11 cellular contexts compared by ENCODE assay signal in genomic region chr12:53200107-53200457, GRCh38. TPM values are rescaled to one million over a fixed set of nuclear protein-coding genes. Genes with fewer than 3 reads are reported as not detected.
DNase-seq lines count a peak whose midpoint lies in the region; ATAC-seq and TF ChIP-seq lines count a peak whose summit lies in the region.
"Had no signal": no experiment of that assay in that cellular context is flagged by ENCODE, and none has a peak within 500 bp of the region (broad histone marks: within the 10 kb centered on the region; RNA-seq: fewer than 3 reads in every experiment).

No MANE protein-coding gene starts in this region.

- H4K20me1 ChIP-seq in BLaER1 treated with 17β-estradiol and CSF1 and Interleukin-3, amounts not matched to agents 10 nM and 100 nM, result peaks cover 0 to 28% (median 0%) of the 10 kb centered on the region in 11 experiments; a peak in 5 of 22 replicates

- H3K4me2 ChIP-seq in BLaER1 treated with 17β-estradiol and CSF1 and Interleukin-3, amounts not matched to agents 10 nM and 100 nM, result peak overlapping the region; percentile 78 to 99 (median 89)

- H3K27me3 ChIP-seq in BLaER1 treated with 17β-estradiol and CSF1 and Interleukin-3, amounts not matched to agents 10 nM and 100 nM, result no peaks in the 10 kb centered on the region
- H3K27me3 ChIP-seq in foreskin keratinocyte, result peaks cover 10% of the 10 kb centered on the region

- peaks cover 64% of the 10 kb centered on the region for H3K4me1 Mint-ChIP-seq in activated CD8-positive, alpha-beta T cell treated with anti-CD3 and anti-CD28 coated beads for 36 hours (ENCODE audit: low read depth)

- intact Hi-C loops in activated CD8-positive, alpha-beta T cell treated with anti-CD3 and anti-CD28 coated beads for 36 hours (cut with micrococcal nuclease), result no loop called here

- H3K4me1 ChIP-seq in BLaER1 treated with 17β-estradiol and CSF1 and Interleukin-3, amounts not matched to agents 10 nM and 100 nM, result peaks cover 61 to 82% (median 72%) of the 10 kb centered on the region in 10 experiments
- no peaks in the 10 kb centered on the region for H3K4me1 ChIP-seq in foreskin keratinocyte

- TF ChIP-seq CTCF in activated CD8-positive, alpha-beta T cell treated with anti-CD3 and anti-CD28 coated beads for 36 hours (IDR thresholded peaks at IDR 0.05), result no peak
- no peak for TF ChIP-seq CTCF in foreskin keratinocyte (conservative IDR thresholded peaks at IDR 0.05)

- H3K36me3 Mint-ChIP-seq in activated CD8-positive, alpha-beta T cell treated with anti-CD3 and anti-CD28 coated beads for 36 hours (ENCODE audit: low read depth), result peaks cover 62% of the 10 kb centered on the region

- peak overlapping the region in 5 of 11 experiments; percentile 19 to 47 (median 47); a peak in 8 of 22 replicates for H3K9ac ChIP-seq in BLaER1 treated with 17β-estradiol and CSF1 and Interleukin-3, amounts not matched to agents 10 nM and 100 nM

- H3K27ac ChIP-seq in BLaER1 treated with 17β-estradiol and CSF1 and Interleukin-3, amounts not matched to agents 10 nM and 100 nM, result peak overlapping the region in 9 of 11 experiments; percentile 26 to 69 (median 61); a peak in 18 of 22 replicates
- no peak overlapping the region for H3K27ac ChIP-seq in foreskin keratinocyte

- no peaks in the 10 kb centered on the region for H3K9me3 Mint-ChIP-seq in activated CD8-positive, alpha-beta T cell treated with anti-CD3 and anti-CD28 coated beads for 36 hours

- H3K27me3 Mint-ChIP-seq in activated CD8-positive, alpha-beta T cell treated with anti-CD3 and anti-CD28 coated beads for 36 hours, result no peaks in the 10 kb centered on the region

- peak overlapping the region; percentile 83 for H3K27ac Mint-ChIP-seq in activated CD8-positive, alpha-beta T cell treated with anti-CD3 and anti-CD28 coated beads for 36 hours

- POLR2A ChIA-PET in activated CD8-positive, alpha-beta T cell treated with anti-CD3 and anti-CD28 coated beads for 36 hours (lab: Charles Lee), result interaction anchor here (0.7 to 9.4 kb wide), 7 partner anchors 9 to 68 kb away, joined by 3 to 91 read pairs (median 8); partner anchors contain the start of genes CSAD, ESPL1 and ZNF740

- H3K4me3 Mint-ChIP-seq in activated CD8-positive, alpha-beta T cell treated with anti-CD3 and anti-CD28 coated beads for 36 hours, result peak overlapping the region; percentile 43

- CTCF ChIA-PET in activated CD8-positive, alpha-beta T cell treated with anti-CD3 and anti-CD28 coated beads for 36 hours (lab: Charles Lee), result interaction anchor here (1.0 to 4.6 kb wide), 10 partner anchors 10 to 136 kb away, joined by 3 to 60 read pairs (median 4); partner anchors contain the start of genes CSAD, ESPL1, SPRYD3 and ZNF740

- peak overlapping the region in 7 of 10 experiments; percentile 4 to 40 (median 24); a peak in 7 of 20 replicates for H3K4me3 ChIP-seq in BLaER1 treated with 17β-estradiol and CSF1 and Interleukin-3, amounts not matched to agents 10 nM and 100 nM

- ATAC-seq in GM18867 (IDR thresholded peaks at IDR 0.05; ENCODE audit: unreplicated experiment) (peak; percentile 17), HG02885 (IDR thresholded peaks at IDR 0.05; ENCODE audit: poor library complexity, unreplicated experiment) (peak; percentile 17), foreskin keratinocyte (no peak), esophagus mucosa (no peak)
- ATAC-seq in activated CD8-positive, alpha-beta T cell treated with anti-CD3 and anti-CD28 coated beads for 36 hours, result no peak

- no peaks in the 10 kb centered on the region for H3K9me3 ChIP-seq in BLaER1 treated with 17β-estradiol and CSF1 and Interleukin-3, amounts not matched to agents 10 nM and 100 nM (replicated peaks in 1 of 11)

- H3K36me3 ChIP-seq in BLaER1 treated with 17β-estradiol and CSF1 and Interleukin-3, amounts not matched to agents 10 nM and 100 nM, result peaks cover 0 to 35% (median 13%) of the 10 kb centered on the region in 11 experiments; a peak in 11 of 22 replicates

- no peak for DNase-seq in activated CD8-positive, alpha-beta T cell treated with anti-CD3 and anti-CD28 coated beads for 36 hours
- no peak for DNase-seq in foreskin keratinocyte
- no peak for DNase-seq in SIG-M5 treated with dmso at 0.1 percent for 504 hours (lab: John Stamatoyannopoulos, UW; ENCODE audit: unreplicated experiment)
- no peak for DNase-seq in NCI-H2196 (lab: John Stamatoyannopoulos, UW; ENCODE audit: unreplicated experiment)
- DNase-seq: GOT3, mesendoderm, NCI-H187 had no signal

RNA-seq across cellular contexts. Expression of gene ITGB7, which starts 7.0 kb away (rescaled TPM):
- 100 to 1,000 TPM; 121 to 137 TPM for total RNA-seq in activated CD8-positive, alpha-beta T cell treated with anti-CD3 and anti-CD28 coated beads for 36 hours
- 0.14 and 0.32 TPM in 2 replicates for total RNA-seq in foreskin keratinocyte
- 0.15 and 0.17 TPM in 2 replicates for polyA plus RNA-seq in foreskin keratinocyte
- 7.0 TPM for total RNA-seq in esophagus mucosa

RNA-seq across cellular contexts. Expression of gene CSAD, which starts 19.4 kb away (rescaled TPM):
- total RNA-seq in activated CD8-positive, alpha-beta T cell treated with anti-CD3 and anti-CD28 coated beads for 36 hours, result 10 to 100 TPM; 13.8 to 18.6 TPM
- total RNA-seq in foreskin keratinocyte, result 4.1 and 4.4 TPM in 2 replicates
- 3.0 and 3.1 TPM in 2 replicates for polyA plus RNA-seq in foreskin keratinocyte
- total RNA-seq in esophagus mucosa, result 17.1 TPM

RNA-seq across cellular contexts. Expression of gene ZNF740, which starts 19.6 kb away (rescaled TPM):
- total RNA-seq in activated CD8-positive, alpha-beta T cell treated with anti-CD3 and anti-CD28 coated beads for 36 hours, result 10 to 100 TPM; 31.3 to 35.9 TPM
- total RNA-seq in foreskin keratinocyte, result 11.0 and 11.7 TPM in 2 replicates
- polyA plus RNA-seq in foreskin keratinocyte, result 3.7 and 4.6 TPM in 2 replicates
- 19.6 TPM for total RNA-seq in esophagus mucosa

RNA-seq across cellular contexts. Expression of gene RARG, which starts 31.9 kb away (rescaled TPM):
- total RNA-seq in activated CD8-positive, alpha-beta T cell treated with anti-CD3 and anti-CD28 coated beads for 36 hours, result 10 to 100 TPM; 19.7 to 20.3 TPM
- total RNA-seq in foreskin keratinocyte, result 32.8 and 33.3 TPM in 2 replicates
- polyA plus RNA-seq in foreskin keratinocyte, result 26.3 and 29.2 TPM in 2 replicates
- 168 TPM for total RNA-seq in esophagus mucosa

Comparison
In these comparisons a context has a peak if more than half of its experiments do, and no peak if none do; other contexts are left out.
1. ATAC-seq: peak in GM18867 (single experiment) and HG02885 (single experiment); none in activated CD8-positive, alpha-beta T cell treated with anti-CD3 and anti-CD28 coated beads for 36 hours (single experiment), foreskin keratinocyte (single experiment) and esophagus mucosa (single experiment).
2. RNA of gene ITGB7, which starts 7.0 kb away (total RNA-seq): 121 to 137 TPM in activated CD8-positive, alpha-beta T cell treated with anti-CD3 and anti-CD28 coated beads for 36 hours; 7.0 TPM in esophagus mucosa (single experiment) and 0.14 to 0.32 TPM in foreskin keratinocyte; every median in the first group is over 10 times any median in the second.